In genomic region chr1:229507951-229508822, GRCh38 we compare ENCODE assay signal across 8 cellular contexts. TPM values are rescaled to one million over a fixed set of nuclear protein-coding genes. Genes with fewer than 3 reads are reported as not detected.
DNase-seq lines count a peak whose midpoint lies in the region; ATAC-seq, FAIRE-seq and TF ChIP-seq lines count a peak whose summit lies in the region.

NUP133 (minus strand) TSS chr1:229508341; CDS start chr1:229508249, 92 bp downstream.

- ATAC-seq in GM21786 (IDR thresholded peaks at IDR 0.05; ENCODE audit: unreplicated experiment): peak; percentile 95
- peak; percentile 94 to 96 for ATAC-seq in activated T-cell treated with anti-CD3 and anti-CD28 coated beads, Interleukin-2, amount 50 U/mL, for 72 hours (replicated peaks in 1 of 2)

- no peak for TF ChIP-seq EP300 in esophagus muscularis mucosa (IDR thresholded peaks at IDR 0.05)

- no peaks in the 10 kb centered on the region for H3K36me3 Mint-ChIP-seq in activated T-cell treated with anti-CD3 and anti-CD28 coated beads, Interleukin-2, amount 50 U/mL, for 72 hours (ENCODE audit: insufficient read depth in 2 of 2)

- DNase-seq in DMS79 (lab: John Stamatoyannopoulos, UW) (peak; percentile 94), RCC 7860 (ENCODE audit: low spot score) (peak; percentile 88), esophagus muscularis mucosa (ENCODE audit: extremely low spot score) (peak; percentile 100), myocyte (ENCODE audit: low read depth) (peak; percentile 98)
- DNase-seq in activated T-cell treated with anti-CD3 and anti-CD28 coated beads, Interleukin-2, amount 50 U/mL, for 72 hours: peak; percentile 98
- peak; percentile 96 for DNase-seq in stimulated activated CD8-positive, alpha-beta memory T cell treated with anti-CD3 and anti-CD28 coated beads, Interleukin-7, amount 100 ng/mL, for 48 hours (ENCODE audit: extremely low read depth in 1 of 2, low read depth in 1 of 2)

- peak; percentile 60 for TF ChIP-seq POLR2A in esophagus muscularis mucosa (IDR thresholded peaks at IDR 0.05; ENCODE audit: low read depth)

- H3K27ac Mint-ChIP-seq in activated T-cell treated with anti-CD3 and anti-CD28 coated beads, Interleukin-2, amount 50 U/mL, for 72 hours: peak within 1 kb of the TSS; percentile 96

- H3K4me3 Mint-ChIP-seq in activated T-cell treated with anti-CD3 and anti-CD28 coated beads, Interleukin-2, amount 50 U/mL, for 72 hours: peak within 1 kb of the TSS; percentile 83 to 98

- H3K27ac ChIP-seq in KOPT-K1 (ENCODE audit: low read depth, low read length, poor library complexity, severe bottlenecking) (peak within 1 kb of the TSS; percentile 76), esophagus muscularis mucosa (replicated peaks in 1 of 4) (peak within 1 kb of the TSS; percentile 94 to 97 (median 96))

- intact Hi-C loops in esophagus muscularis mucosa (cut with DNase I): no loop called here

- no peaks in the 10 kb centered on the region for H3K9me3 ChIP-seq in KOPT-K1 (ENCODE audit: insufficient read depth, low read length, poor library complexity, severe bottlenecking)
- H3K9me3 ChIP-seq in esophagus muscularis mucosa: no peaks in the 10 kb centered on the region

- H3K36me3 ChIP-seq in KOPT-K1 (ENCODE audit: insufficient read depth, low read length) (peaks cover 22% of the 10 kb centered on the region), esophagus muscularis mucosa (peaks cover 0 to 13% (median 10%) of the 10 kb centered on the region in 4 donors)

- peaks cover 32% of the 10 kb centered on the region for H3K4me1 Mint-ChIP-seq in activated T-cell treated with anti-CD3 and anti-CD28 coated beads, Interleukin-2, amount 50 U/mL, for 72 hours (ENCODE audit: low read depth)

- 2% methylated on average over 38 of the region's 65 CpGs for WGBS in esophagus muscularis mucosa

- peaks cover 11 to 30% (median 25%) of the 10 kb centered on the region in 4 donors for H3K4me1 ChIP-seq in esophagus muscularis mucosa

- peak; percentile 77 for FAIRE-seq in RCC 7860 (lab: Jason Lieb, UNC)

- no peaks in the 10 kb centered on the region for H3K27me3 Mint-ChIP-seq in activated T-cell treated with anti-CD3 and anti-CD28 coated beads, Interleukin-2, amount 50 U/mL, for 72 hours (ENCODE audit: low read depth)

- peak within 1 kb of the TSS; percentile 78 to 95 (median 91) for H3K4me3 ChIP-seq in esophagus muscularis mucosa

- no peaks in the 10 kb centered on the region for H3K27me3 ChIP-seq in esophagus muscularis mucosa

- H3K9me3 Mint-ChIP-seq in activated T-cell treated with anti-CD3 and anti-CD28 coated beads, Interleukin-2, amount 50 U/mL, for 72 hours: no peaks in the 10 kb centered on the region

- TF ChIP-seq CTCF in esophagus muscularis mucosa (IDR thresholded peaks at IDR 0.05): no peak

RNA-seq across cellular contexts. Expression of gene NUP133, which starts in this region (rescaled TPM):
- total RNA-seq in activated T-cell treated with anti-CD3 and anti-CD28 coated beads, Interleukin-2, amount 50 U/mL, for 72 hours: 10 to 100 TPM; 42.8 to 53.4 TPM
- 10 to 100 TPM; 23.1 to 37.0 (median 24.3) TPM for total RNA-seq in esophagus muscularis mucosa
- total RNA-seq in myocyte: 29.9 and 40.8 TPM in 2 replicates
- 11.6 TPM for polyA plus RNA-seq in myocyte (2012)

Comparison
In these comparisons a context has a peak if more than half of its experiments do, and no peak if none do; other contexts are left out.
1. Peak in every context shown above with its lines: DNase-seq, ATAC-seq, H3K4me3 ChIP-seq and H3K27ac ChIP-seq.